ENCODE assay signal across 18 cellular contexts in the genomic region with DNA sequence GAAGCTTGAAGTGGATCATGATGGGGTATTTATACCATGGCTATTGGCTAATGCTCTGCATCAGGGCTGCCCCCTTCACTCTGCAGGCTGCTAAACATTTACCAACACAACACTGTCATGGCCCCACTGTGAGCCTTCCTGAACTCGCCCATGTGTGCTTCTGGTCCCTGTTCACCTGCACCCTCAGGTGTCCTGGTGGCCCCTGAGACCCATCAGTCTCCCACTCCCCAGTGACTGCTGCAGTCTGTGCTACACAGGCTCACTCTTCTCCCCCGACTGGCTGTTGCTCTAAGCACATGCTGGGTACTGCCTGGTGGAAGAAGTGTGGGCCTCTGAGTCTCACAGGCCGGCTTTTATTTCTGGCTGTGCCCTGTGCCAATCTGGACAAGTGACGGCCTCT.
A peak's percentile ranks its signal among the peaks of the same experiment; 100 is the strongest.
DNase-seq lines count a peak whose midpoint lies in the region; ATAC-seq, FAIRE-seq and TF ChIP-seq lines count a peak whose summit lies in the region.
"Had no signal": no experiment of that assay in that cellular context is flagged by ENCODE, and none has a peak within 500 bp of the region (broad histone marks: within the 10 kb centered on the region; RNA-seq: fewer than 3 reads in every experiment).

No MANE protein-coding gene starts in this region.

- peak overlapping the region in 1 of 11 experiments; percentile 14; a peak in 1 of 22 replicates for H3K27ac ChIP-seq in BLaER1 treated with 17β-estradiol and CSF1 and Interleukin-3, amounts not matched to agents 10 nM and 100 nM
- H3K27ac ChIP-seq in DND-41 (ENCODE audit: low read length) = peak overlapping the region; percentile 73
- no peak overlapping the region; the same call in 1 of the 2 replicates for H3K27ac ChIP-seq in H1 (ENCODE audit: low read depth, low read length)
- no peak overlapping the region for H3K27ac ChIP-seq in stomach

- no peak overlapping the region for H3K14ac ChIP-seq in H1 (ENCODE audit: insufficient read length)

- no peak overlapping the region for H2AFZ ChIP-seq in DND-41 (ENCODE audit: low read depth, low read length)
- H2AFZ ChIP-seq in H1 (ENCODE audit: low read length) = no peak overlapping the region

- no peak overlapping the region for H2BK120ac ChIP-seq in H1 (replicated peaks; ENCODE audit: low read depth, low read length)

- POLR2A ChIA-PET in H1 (lab: Charles Lee; ENCODE audit: partially characterized antibody) = interaction anchor here (0.6 to 1.0 kb wide), 2 partner anchors 11 to 534 kb away, joined by 3 read pairs; no protein-coding TSS in a partner anchor

- CTCF ChIA-PET in H1 (lab: Charles Lee; ENCODE audit: partially characterized antibody) = no interaction called here

- no peak overlapping the region for H2AK5ac ChIP-seq in H1 (ENCODE audit: low read depth, low read length)

- no peak for TF ChIP-seq EP300 in H1 (IDR thresholded peaks at IDR 0.05; ENCODE audit: borderline replicate concordance in 1 of 2, low read depth in 2 of 2, low read length in 2 of 2)
- TF ChIP-seq EP300 in stomach (IDR thresholded peaks at IDR 0.05) = no peak

- no peaks in the 10 kb centered on the region for H3K79me1 ChIP-seq in H1 (ENCODE audit: low read depth, low read length)

- H4K5ac ChIP-seq in H1 (ENCODE audit: insufficient read length, low read depth, low read length) = no peak overlapping the region

- H2BK5ac ChIP-seq in H1 (ENCODE audit: low read depth, low read length) = no peak overlapping the region

- intact Hi-C loops in stomach (cut with DNase I; ENCODE audit: low total_unique reads) = no loop called here

- H3K9me3 ChIP-seq in BLaER1 treated with 17β-estradiol and CSF1 and Interleukin-3, amounts not matched to agents 10 nM and 100 nM (replicated peaks in 1 of 11) = no peaks in the 10 kb centered on the region
- H3K9me3 ChIP-seq in DND-41 (ENCODE audit: insufficient read depth, low read length, severe bottlenecking) (no peaks in the 10 kb centered on the region), H1 (ENCODE audit: insufficient read depth in 2 of 2, low read depth in 1 of 2, low read length in 1 of 2) (no peaks in the 10 kb centered on the region), stomach (no peaks in the 10 kb centered on the region)
- H3K9me3 ChIP-seq: Caco-2 had no signal

- peak overlapping the region in 9 of 11 experiments; percentile 19 to 95 (median 78); a peak in 16 of 22 replicates for H3K4me2 ChIP-seq in BLaER1 treated with 17β-estradiol and CSF1 and Interleukin-3, amounts not matched to agents 10 nM and 100 nM
- H3K4me2 ChIP-seq in DND-41 (ENCODE audit: insufficient read depth, low read length) (no peak overlapping the region), H1 (ENCODE audit: insufficient read depth in 1 of 2, low read depth in 2 of 2, low read length in 2 of 2) (no peak overlapping the region)

- no peak overlapping the region for H3K4me3 ChIP-seq in BLaER1 treated with 17β-estradiol and CSF1 and Interleukin-3, amounts not matched to agents 10 nM and 100 nM
- H3K4me3 ChIP-seq in DND-41 (ENCODE audit: low read depth in 1 of 2, low read length in 2 of 2) (no peak overlapping the region), H1 (ENCODE audit: extremely low read depth in 1 of 4, insufficient read depth in 2 of 4, low read depth in 3 of 4, low read length in 4 of 4) (no peak overlapping the region), stomach (no peak overlapping the region)

- no peak overlapping the region for H3K23ac ChIP-seq in H1 (ENCODE audit: insufficient read length)

- H4K91ac ChIP-seq in H1 (replicated peaks; ENCODE audit: insufficient read length, low read length) = peak overlapping the region; percentile 10

- FAIRE-seq in H1 (lab: Jason Lieb, UNC) = no peak
- FAIRE-seq: H54 had no signal

- no peak for TF ChIP-seq CTCF in DND-41 (IDR thresholded peaks at IDR 0.05; ENCODE audit: borderline replicate concordance, extremely low read depth, low read length, poor library complexity, severe bottlenecking)
- TF ChIP-seq CTCF in H1 (IDR thresholded peaks at IDR 0.05; ENCODE audit: control extremely low read depth in 1 of 3, insufficient read depth in 1 of 3, low read depth in 1 of 3, low read length in 3 of 3) = no peak
- TF ChIP-seq CTCF in stomach (IDR thresholded peaks at IDR 0.05) = no peak

- peaks cover 0 to 23% (median 0%) of the 10 kb centered on the region in 11 experiments; a peak in 4 of 22 replicates for H4K20me1 ChIP-seq in BLaER1 treated with 17β-estradiol and CSF1 and Interleukin-3, amounts not matched to agents 10 nM and 100 nM
- no peaks in the 10 kb centered on the region for H4K20me1 ChIP-seq in DND-41 (ENCODE audit: insufficient read depth, low read length)
- H4K20me1 ChIP-seq in H1 (replicated peaks in 1 of 2; ENCODE audit: control insufficient read depth in 1 of 2, insufficient read depth in 2 of 2, low read length in 2 of 2) = no peaks in the 10 kb centered on the region

- H2BK12ac ChIP-seq in H1 (ENCODE audit: low read depth, low read length) = peak overlapping the region; percentile 60; the same call in 1 of the 2 replicates

- WGBS in H1 (ENCODE audit: extremely low coverage in 1 of 2, insufficient coverage in 1 of 2, insufficient read length in 1 of 2, insufficient replicate concordance in 2 of 2, low coverage in 1 of 2, low lambda C conversion rate in 2 of 2, missing lambda C conversion rate in 1 of 2), 2 experiments = 90% methylated on average over 4 of the region's 4 CpGs; no CpG with 5 or more reads in 1 of the 2 experiments
- WGBS in stomach, 5 donors = 85 to 95% (median 90%) methylated on average over 3 to 4 of the region's 4 CpGs

- H3K4me1 ChIP-seq in BLaER1 treated with 17β-estradiol and CSF1 and Interleukin-3, amounts not matched to agents 10 nM and 100 nM = peaks cover 23 to 90% (median 77%) of the 10 kb centered on the region in 10 experiments; a peak in 19 of 20 replicates
- H3K4me1 ChIP-seq in DND-41 (ENCODE audit: insufficient read depth, low read length) (peaks cover 73% of the 10 kb centered on the region), H1 (replicated peaks in 1 of 4; ENCODE audit: control insufficient read depth in 3 of 4, insufficient read depth in 4 of 4, low read length in 3 of 4) (no peaks in the 10 kb centered on the region; a peak in 1 of 7 replicates), stomach (no peaks in the 10 kb centered on the region)
- H3K4me1 ChIP-seq: Caco-2 had no signal

- H3K27me3 ChIP-seq in BLaER1 treated with 17β-estradiol and CSF1 and Interleukin-3, amounts not matched to agents 10 nM and 100 nM = peaks cover 0 to 19% (median 0%) of the 10 kb centered on the region in 11 experiments; a peak in 2 of 22 replicates
- no peaks in the 10 kb centered on the region for H3K27me3 ChIP-seq in DND-41 (ENCODE audit: insufficient read depth, low read length, poor library complexity)
- no peaks in the 10 kb centered on the region for H3K27me3 ChIP-seq in H1 (replicated peaks in 1 of 4; ENCODE audit: control insufficient read depth in 3 of 4, extremely low read depth in 1 of 4, insufficient read depth in 3 of 4, low read length in 3 of 4)
- H3K27me3 ChIP-seq in stomach = no peaks in the 10 kb centered on the region

- no peak overlapping the region for H4K8ac ChIP-seq in H1 (ENCODE audit: extremely low read depth, insufficient read depth, low read length)

- H3K36me3 ChIP-seq in BLaER1 treated with 17β-estradiol and CSF1 and Interleukin-3, amounts not matched to agents 10 nM and 100 nM = no peaks in the 10 kb centered on the region; a peak in 1 of 22 replicates
- H3K36me3 ChIP-seq in DND-41 (ENCODE audit: insufficient read depth, low read length) (no peaks in the 10 kb centered on the region), H1 (ENCODE audit: control insufficient read depth in 2 of 4, insufficient read depth in 4 of 4, low read length in 3 of 4) (no peaks in the 10 kb centered on the region), stomach (no peaks in the 10 kb centered on the region)

- H3K9ac ChIP-seq in BLaER1 treated with 17β-estradiol and CSF1 and Interleukin-3, amounts not matched to agents 10 nM and 100 nM = no peak overlapping the region
- H3K9ac ChIP-seq in DND-41 (ENCODE audit: low read depth, low read length) (no peak overlapping the region), H1 (replicated peaks in 1 of 4; ENCODE audit: extremely low read depth in 1 of 4, low read depth in 3 of 4, low read length in 3 of 4) (no peak overlapping the region)

- TF ChIP-seq RAD21 in H1 (IDR thresholded peaks at IDR 0.05 in 1 of 2, conservative IDR thresholded peaks at IDR 0.05 in 1 of 2; ENCODE audit: low read depth in 2 of 2, low read length in 2 of 2) = no peak

- no peak overlapping the region for H3K18ac ChIP-seq in H1 (ENCODE audit: extremely low read depth, low read length)

- ATAC-seq in DND-41 (ENCODE audit: insufficient read depth, low read depth) = no peak
- ATAC-seq: SK-N-SH treated with all-trans-retinoic acid at 6 μM for 48 hours had no signal

- H3K23me2 ChIP-seq in H1 (ENCODE audit: low read depth, low read length) = no peaks in the 10 kb centered on the region

- no peak overlapping the region for H3K56ac ChIP-seq in H1 (replicated peaks; ENCODE audit: insufficient read length, low read depth, low read length)

- H3K79me2 ChIP-seq in DND-41 (ENCODE audit: insufficient read depth, low read length) = no peaks in the 10 kb centered on the region
- no peaks in the 10 kb centered on the region for H3K79me2 ChIP-seq in H1 (ENCODE audit: control insufficient read depth in 1 of 2, insufficient read depth in 2 of 2, low read length in 2 of 2)

- no peak overlapping the region for H2BK15ac ChIP-seq in H1 (ENCODE audit: low read length)

- DNase-seq in DND-41 (no peak), H1 (ENCODE audit: low read depth in 1 of 2, low spot score in 2 of 2) (peak in 1 of 2 experiments; percentile 30), stomach (peak; percentile 15), NCI-H2081 (lab: John Stamatoyannopoulos, UW) (no peak), NCI-H446 treated with DMSO at 0.1 percent for 48 hours (lab: John Stamatoyannopoulos, UW) (no peak)
- no peak for DNase-seq in activated CD4-positive, CD25-positive, alpha-beta regulatory T cell (lab: John Stamatoyannopoulos, UW)
- DNase-seq: AML-193; Caco-2; CD4-positive, alpha-beta T cell; GDM1; NCI-H1105 treated with DMSO at 0.1 percent for 48 hours; NCI-H1694; NCI-H510A treated with DMSO at 0.1 percent for 48 hours; NCI-H774; SIG-M5 had no signal

- H3K4ac ChIP-seq in H1 (replicated peaks; ENCODE audit: insufficient read length, low read depth, low read length) = no peak overlapping the region

- H2BK20ac ChIP-seq in H1 (ENCODE audit: low read length) = 0 out of 2 replicates have a peak overlapping the region, but pooled peaks have one; percentile 48

- TF ChIP-seq POLR2A in H1 (IDR thresholded peaks at IDR 0.05; ENCODE audit: control extremely low read depth in 1 of 2, low read depth in 2 of 2, low read length in 2 of 2) (no peak), stomach (IDR thresholded peaks at IDR 0.05) (no peak)

TF ChIP-seq in H1, 55 proteins besides CTCF, POLR2A, EP300 and RAD21 (continues in another document):
- TF ChIP-seq SIRT6 (IDR thresholded peaks at IDR 0.05; ENCODE audit: low read length) = no peak

Comparison
In these comparisons a context has a peak if more than half of its experiments do, and no peak if none do; other contexts are left out.
1. H3K4me2 ChIP-seq: peak in BLaER1 treated with 17β-estradiol and CSF1 and Interleukin-3, amounts not matched to agents 10 nM and 100 nM (9 of 11); none in DND-41 (single experiment) and H1 (0 of 2).